In genomic region chr3:50436063-50436674, GRCh38 we compare ENCODE assay signal across 8 cellular contexts.
DNase-seq lines count a peak whose midpoint lies in the region; ATAC-seq and TF ChIP-seq lines count a peak whose summit lies in the region.

No MANE protein-coding gene starts in this region.

- no peaks in the 10 kb centered on the region for H3K27me3 ChIP-seq in lung (ENCODE audit: control insufficient read depth, insufficient read depth)

- peak; percentile 61 for ATAC-seq in lung (ENCODE audit: insufficient read depth, low FRiP score)
- no peak for ATAC-seq in HG03159 (IDR thresholded peaks at IDR 0.05; ENCODE audit: unreplicated experiment)

- peaks cover 0 to 8% of the 10 kb centered on the region in 2 donors for H3K4me1 ChIP-seq in lung (ENCODE audit: control insufficient read depth in 2 of 2, insufficient read depth in 2 of 2, low read length in 2 of 2)

- peak overlapping the region in 1 of 2 donors; percentile 1 for H3K27ac ChIP-seq in lung (ENCODE audit: low read depth in 1 of 2, low read length in 1 of 2)

- DNase-seq in NCI-H524 (lab: John Stamatoyannopoulos, UW): peak; percentile 33 to 68
- no peak for DNase-seq in NCI-H524 treated with DMSO at 0.1 percent for 48 hours (lab: John Stamatoyannopoulos, UW)
- peak; percentile 40 for DNase-seq in MV-4-11 (lab: John Stamatoyannopoulos, UW)
- DNase-seq in activated CD4-positive, alpha-beta T cell treated with anti-CD3 and anti-CD28 coated beads for 48 hours: peak; percentile 88
- peak; percentile 57 for DNase-seq in choroid plexus epithelial cell (ENCODE audit: low read depth)
- peak; percentile 80 for DNase-seq in lung (ENCODE audit: low spot score)
- peak; percentile 56 to 57 for DNase-seq in stimulated activated CD8-positive, alpha-beta memory T cell treated with anti-CD3 and anti-CD28 coated beads, Interleukin-15, amount 100 ng/mL, for 48 hours (ENCODE audit: low read depth in 2 of 2)

- H3K36me3 ChIP-seq in lung (ENCODE audit: control insufficient read depth in 2 of 2, insufficient read depth in 2 of 2, low read length in 2 of 2): no peaks in the 10 kb centered on the region

- H3K9me3 ChIP-seq in lung (ENCODE audit: control insufficient read depth in 2 of 2, insufficient read depth in 1 of 2, low read length in 1 of 2): no peaks in the 10 kb centered on the region

- WGBS in lung, 2 donors: 20 to 23% methylated on average over 5 of the region's 5 CpGs

- H3K4me3 ChIP-seq in choroid plexus epithelial cell (ENCODE audit: low read depth, low read length) (no peak overlapping the region), lung (no peak overlapping the region)

- TF ChIP-seq CTCF in choroid plexus epithelial cell (conservative IDR thresholded peaks at IDR 0.05; ENCODE audit: low read depth, low read length) (peak; percentile 92), lung (IDR thresholded peaks at IDR 0.05; ENCODE audit: control extremely low read depth, extremely low read depth) (peak; percentile 74)
